In the genomic region with DNA sequence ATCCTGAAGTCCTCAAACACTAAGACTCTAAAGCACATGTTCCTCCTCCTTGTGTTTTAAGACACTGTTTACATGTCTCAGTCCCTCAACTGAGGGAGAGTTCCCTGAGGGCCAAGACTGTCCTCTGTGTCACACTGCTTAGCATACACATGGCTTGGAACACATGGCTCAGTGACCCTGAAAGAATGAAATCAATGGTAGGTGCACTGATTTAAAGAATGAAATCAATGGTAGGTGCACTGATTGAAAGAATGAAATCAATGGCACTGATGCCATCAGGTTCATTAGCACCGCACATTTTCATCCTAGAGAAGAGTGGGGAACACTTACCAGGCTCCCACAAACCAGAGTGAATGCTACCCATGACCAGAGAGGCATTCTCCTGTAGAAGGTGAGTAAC, we compare ENCODE assay signal across 25 cellular contexts.
"Had no signal": no experiment of that assay in that cellular context is flagged by ENCODE, and none has a peak within 500 bp of the region (broad histone marks: within the 10 kb centered on the region; RNA-seq: fewer than 3 reads in every experiment).

No MANE protein-coding gene starts in this region.

- DNase-seq: activated B cell treated with CpG ODN at 0.5 μM for 24 hours; activated CD4-positive, alpha-beta T cell treated with anti-CD3 and anti-CD28 coated beads for 4 hours; activated CD4-positive, alpha-beta T cell treated with anti-CD3 and anti-CD28 coated beads, Interleukin-2, amount 50 U/mL, for 48 hours; activated gamma-delta T cell treated with Interleukin-2 at 50 U/mL for 16 hours; activated naive CD8-positive, alpha-beta T cell treated with anti-CD3 and anti-CD28 coated beads, Interleukin-2, amount 10 ng/mL, durations not matched to agents 7 days and 5 days; amniotic stem cell; head of caudate nucleus; hypothalamus; left ventricle myocardium superior; mammary epithelial cell; midbrain; ovary; spleen; stimulated activated CD4-positive, alpha-beta T cell treated with anti-CD3 and anti-CD28 coated beads, Interleukin-4, amount 100 ng/mL, for 24 hours; stomach; T-helper 1 cell had no signal

- H3K4me1 ChIP-seq: gastroesophageal sphincter, prostate gland, suprapubic skin, tibial nerve had no signal

- H3K9me3 Mint-ChIP-seq: activated B cell treated with CpG ODN at 0.5 μM for 24 hours; activated naive CD8-positive, alpha-beta T cell treated with anti-CD3 and anti-CD28 coated beads, Interleukin-2, amount 10 ng/mL, durations not matched to agents 7 days and 5 days; activated T-helper 1 cell treated with anti-CD3 and anti-CD28 coated beads, Interleukin-12 subunit alpha, Interleukin-12 subunit beta, Interleukin-2, Interleukin-4 antibody, amounts not matched to agents 30 ng/mL and 10 ng/mL and 1 ng/mL, durations not matched to agents 14 hours and 24 hours and 36 hours; natural killer cell treated with Interleukin-12 subunit alpha and Interleukin-12 subunit beta and Interleukin-15 and Interleukin-18, amount 100 ng/mL, for 72 hours had no signal

- H3K27ac Mint-ChIP-seq: activated B cell treated with CpG ODN at 0.5 μM for 24 hours; activated naive CD8-positive, alpha-beta T cell treated with anti-CD3 and anti-CD28 coated beads, Interleukin-2, amount 10 ng/mL, durations not matched to agents 7 days and 5 days had no signal

- H3K27me3 ChIP-seq: gastroesophageal sphincter, neutrophil, ovary, spleen, stomach, suprapubic skin, tibial nerve had no signal

- FAIRE-seq: urothelium cell line had no signal

- H3K9me3 ChIP-seq: gastroesophageal sphincter, neutrophil, ovary, prostate gland, spleen, stomach, suprapubic skin, tibial nerve had no signal

- H3K4me3 Mint-ChIP-seq: activated B cell treated with CpG ODN at 0.5 μM for 24 hours; activated naive CD8-positive, alpha-beta T cell treated with anti-CD3 and anti-CD28 coated beads, Interleukin-2, amount 10 ng/mL, durations not matched to agents 7 days and 5 days; activated T-helper 1 cell treated with anti-CD3 and anti-CD28 coated beads, Interleukin-12 subunit alpha, Interleukin-12 subunit beta, Interleukin-2, Interleukin-4 antibody, amounts not matched to agents 30 ng/mL and 10 ng/mL and 1 ng/mL, durations not matched to agents 14 hours and 24 hours and 36 hours; natural killer cell treated with Interleukin-12 subunit alpha and Interleukin-12 subunit beta and Interleukin-15 and Interleukin-18, amount 100 ng/mL, for 72 hours had no signal

- H3K4me3 ChIP-seq: gastroesophageal sphincter, ovary, prostate gland, spleen, stomach, suprapubic skin, tibial nerve had no signal

- H3K27ac ChIP-seq: epithelial cell of prostate, gastroesophageal sphincter, neutrophil, ovary, prostate gland, spleen, stomach, suprapubic skin, tibial nerve had no signal

- ATAC-seq: gastroesophageal sphincter; left ventricle myocardium superior; natural killer cell treated with Interleukin-12 subunit alpha and Interleukin-12 subunit beta and Interleukin-15 and Interleukin-18, amount 100 ng/mL, for 72 hours had no signal

- H3K36me3 ChIP-seq: ovary had no signal

- H3K27me3 Mint-ChIP-seq: activated B cell treated with CpG ODN at 0.5 μM for 24 hours; activated naive CD8-positive, alpha-beta T cell treated with anti-CD3 and anti-CD28 coated beads, Interleukin-2, amount 10 ng/mL, durations not matched to agents 7 days and 5 days; natural killer cell treated with Interleukin-12 subunit alpha and Interleukin-12 subunit beta and Interleukin-15 and Interleukin-18, amount 100 ng/mL, for 72 hours had no signal
